In the genomic region with DNA sequence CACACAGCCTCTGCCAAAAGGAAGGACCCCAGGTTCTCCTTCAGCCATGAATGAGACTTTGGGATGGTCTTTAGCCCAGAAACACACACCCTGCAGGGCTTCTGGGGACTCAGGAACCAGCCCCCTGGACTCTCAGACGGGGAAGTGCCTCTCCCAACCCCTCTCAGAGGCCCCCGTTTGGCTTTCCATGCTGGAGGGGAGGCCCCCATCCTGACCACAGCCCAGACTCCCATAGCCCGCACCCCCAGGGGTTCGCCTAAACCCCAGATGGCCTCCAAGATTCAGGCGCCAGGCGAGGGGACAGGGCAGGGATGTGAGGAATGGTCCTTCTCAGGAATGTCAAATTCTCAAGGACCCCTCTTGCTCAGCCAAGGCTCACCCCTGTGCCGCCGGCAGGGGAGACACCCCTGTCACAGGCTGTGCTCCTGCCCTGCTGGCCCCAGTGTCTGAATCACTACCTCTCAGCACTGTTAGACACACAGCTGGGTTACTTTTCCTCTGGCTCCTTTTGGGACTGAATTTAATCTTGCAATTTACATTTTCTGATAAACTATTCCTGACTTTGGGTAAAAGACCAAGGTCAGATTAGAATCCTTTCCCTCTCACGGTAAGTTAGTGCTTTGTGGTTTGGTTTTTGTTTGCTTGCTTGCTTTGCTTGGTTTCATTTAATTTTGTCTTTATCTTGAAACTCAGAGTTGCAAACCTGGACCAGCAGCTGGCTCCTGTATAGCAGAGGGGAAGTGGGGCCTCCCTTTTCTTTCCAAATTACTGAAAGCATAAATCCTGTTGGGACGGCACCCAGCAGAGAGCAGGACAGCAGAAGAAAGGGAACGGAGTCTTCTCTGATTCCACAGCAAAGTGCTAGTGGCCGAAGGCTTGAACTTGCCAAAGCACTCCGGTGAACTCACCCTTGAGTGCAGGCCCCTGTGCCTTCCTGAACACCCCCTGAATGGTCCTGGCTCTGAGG, we compare ENCODE assay signal across 20 cellular contexts.
"Had no signal": no experiment of that assay in that cellular context is flagged by ENCODE, and none has a peak within 500 bp of the region (broad histone marks: within the 10 kb centered on the region; RNA-seq: fewer than 3 reads in every experiment).

No MANE protein-coding gene starts in this region.

- DNase-seq: activated CD4-positive, alpha-beta T cell treated with anti-CD3 and anti-CD28 coated beads, Interleukin-2, amount 10 ng/mL, durations not matched to agents 24 days and 14 days; activated CD4-positive, CD25-positive, alpha-beta regulatory T cell; activated T-cell treated with anti-CD3 and anti-CD28 coated beads, Interleukin-2, amount 50 U/mL, for 1 hour; adrenal gland; colonic mucosa; effector CD4-positive, alpha-beta T cell; esophagus squamous epithelium; hypothalamus; naive B cell; SJCRH30; stimulated activated CD4-positive, alpha-beta T cell treated with anti-CD3 and anti-CD28 coated beads, Interleukin-15, amount 100 ng/mL, for 24 hours; stimulated activated CD4-positive, alpha-beta T cell treated with anti-CD3 and anti-CD28 coated beads, Interleukin-4, amount 100 ng/mL, for 1 hour; stimulated activated naive CD4-positive, alpha-beta T cell treated with Interleukin-2 at 50 U/mL for 16 hours; substantia nigra; T-helper 17 cell; transverse colon had no signal

- H3K9me3 ChIP-seq: adrenal gland, colonic mucosa, esophagus squamous epithelium, SJCRH30, transverse colon had no signal

- H3K9me3 Mint-ChIP-seq: activated CD4-positive, alpha-beta T cell treated with anti-CD3 and anti-CD28 coated beads, Interleukin-2, amount 10 ng/mL, durations not matched to agents 24 days and 14 days; activated naive CD4-positive, alpha-beta T cell treated with anti-CD3 and anti-CD28 coated beads, Interleukin-2, amount 50 U/mL, for 24 hours; naive B cell had no signal

- H3K4me1 ChIP-seq: adrenal gland, colonic mucosa, esophagus squamous epithelium, SJCRH30, transverse colon had no signal

- ATAC-seq: T-helper 17 cell had no signal

- H3K4me3 ChIP-seq: adrenal gland, cardiac muscle cell, colonic mucosa, esophagus squamous epithelium, lung, SJCRH30, skin epidermis, transverse colon had no signal

- H3K27ac Mint-ChIP-seq: activated CD4-positive, alpha-beta T cell treated with anti-CD3 and anti-CD28 coated beads, Interleukin-2, amount 10 ng/mL, durations not matched to agents 24 days and 14 days; activated naive CD4-positive, alpha-beta T cell treated with anti-CD3 and anti-CD28 coated beads, Interleukin-2, amount 50 U/mL, for 24 hours; naive B cell; T-helper 17 cell had no signal

- H3K4me3 Mint-ChIP-seq: activated CD4-positive, alpha-beta T cell treated with anti-CD3 and anti-CD28 coated beads, Interleukin-2, amount 10 ng/mL, durations not matched to agents 24 days and 14 days; activated naive CD4-positive, alpha-beta T cell treated with anti-CD3 and anti-CD28 coated beads, Interleukin-2, amount 50 U/mL, for 24 hours; naive B cell; T-helper 17 cell had no signal

- H3K36me3 Mint-ChIP-seq: activated naive CD4-positive, alpha-beta T cell treated with anti-CD3 and anti-CD28 coated beads, Interleukin-2, amount 50 U/mL, for 24 hours; naive B cell had no signal

- H3K27me3 ChIP-seq: adrenal gland, cardiac muscle cell, colonic mucosa, SJCRH30, transverse colon had no signal

- H3K4me1 Mint-ChIP-seq: activated CD4-positive, alpha-beta T cell treated with anti-CD3 and anti-CD28 coated beads, Interleukin-2, amount 10 ng/mL, durations not matched to agents 24 days and 14 days; activated naive CD4-positive, alpha-beta T cell treated with anti-CD3 and anti-CD28 coated beads, Interleukin-2, amount 50 U/mL, for 24 hours; naive B cell; T-helper 17 cell had no signal

- H3K27ac ChIP-seq: adrenal gland, cardiac muscle cell, colonic mucosa, esophagus squamous epithelium, SJCRH30, skin epidermis, transverse colon had no signal

- H3K36me3 ChIP-seq: adrenal gland, cardiac muscle cell, colonic mucosa, esophagus squamous epithelium, SJCRH30, transverse colon had no signal
